13 cellular contexts compared by ENCODE assay signal in the genomic region with DNA sequence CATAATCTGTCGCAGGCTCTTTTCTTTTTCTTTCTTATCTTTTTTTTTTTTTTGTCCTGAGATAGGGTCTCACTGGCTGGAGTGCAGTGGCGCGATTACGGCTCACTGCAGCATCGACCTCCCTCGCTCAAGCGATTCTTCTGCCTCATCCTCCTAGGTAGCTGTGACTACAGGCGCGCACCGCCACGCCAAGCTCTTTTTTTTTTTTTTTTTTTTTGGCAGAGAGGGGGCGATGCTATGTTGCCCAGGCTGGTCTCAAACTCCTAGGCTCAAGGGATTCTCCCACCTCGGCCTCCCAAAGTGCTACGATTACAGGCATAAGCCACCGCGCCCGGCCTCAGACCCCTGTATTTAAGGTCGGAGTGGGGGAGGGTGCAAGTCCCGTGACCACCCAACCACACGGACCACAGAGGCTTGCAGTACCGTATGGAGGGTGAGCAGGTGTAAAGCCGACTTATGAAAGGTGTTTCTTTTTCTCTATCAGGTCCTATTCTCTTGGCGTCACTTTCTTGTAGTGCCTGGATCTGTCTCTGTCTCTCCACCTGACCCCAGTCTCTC. TPM values are rescaled to one million over a fixed set of nuclear protein-coding genes. Genes with fewer than 3 reads are reported as not detected.
DNase-seq lines count a peak whose midpoint lies in the region; ATAC-seq, FAIRE-seq and TF ChIP-seq lines count a peak whose summit lies in the region.
"Had no signal": no experiment of that assay in that cellular context is flagged by ENCODE, and none has a peak within 500 bp of the region (broad histone marks: within the 10 kb centered on the region; RNA-seq: fewer than 3 reads in every experiment).

No MANE protein-coding gene starts in this region.

- peaks cover 19% of the 10 kb centered on the region for H3K36me3 Mint-ChIP-seq in activated T-cell treated with anti-CD3 and anti-CD28 coated beads, Interleukin-2, amount 50 U/mL, for 4 hours (ENCODE audit: insufficient read depth)
- peaks cover 19% of the 10 kb centered on the region for H3K36me3 Mint-ChIP-seq in T-cell

- no peak overlapping the region for H3K9ac ChIP-seq in fibroblast of lung (ENCODE audit: insufficient read depth, low read length)
- H3K9ac ChIP-seq in smooth muscle cell (ENCODE audit: low read depth): no peak overlapping the region

- no peaks in the 10 kb centered on the region for H3K79me2 ChIP-seq in fibroblast of lung (ENCODE audit: control insufficient read depth, insufficient read depth, low read length)
- H3K79me2 ChIP-seq in smooth muscle cell (ENCODE audit: low read depth): no peaks in the 10 kb centered on the region

- no peak for DNase-seq in activated T-cell treated with anti-CD3 and anti-CD28 coated beads, Interleukin-2, amount 50 U/mL, for 4 hours
- no peak for DNase-seq in activated T-cell treated with anti-CD3 and anti-CD28 coated beads, Interleukin-2, amount 50 U/mL, for 48 hours
- DNase-seq in T-cell (no peak), fibroblast of lung (ENCODE audit: low read depth in 2 of 2) (no peak), smooth muscle cell (lab: John Stamatoyannopoulos, UW; ENCODE audit: unreplicated experiment) (no peak), NAMALWA (ENCODE audit: low spot score) (no peak), frontal cortex (ENCODE audit: low spot score in 2 of 2) (no peak), DMS79 treated with DMSO at 0.1 percent for 48 hours (lab: John Stamatoyannopoulos, UW) (no peak)
- DNase-seq: activated naive CD4-positive, alpha-beta T cell treated with anti-CD3 and anti-CD28 coated beads for 36 hours; NCI-H446 treated with DMSO at 0.1 percent for 48 hours; Right ventricle myocardium superior had no signal

- H3F3A ChIP-seq in smooth muscle cell (ENCODE audit: low read depth): no peaks in the 10 kb centered on the region

- H3K4me3 ChIP-seq in fibroblast of lung (replicated peaks in 1 of 4; ENCODE audit: control extremely low read depth in 1 of 4, insufficient read depth in 1 of 4, low read depth in 3 of 4, low read length in 4 of 4) (peak overlapping the region; percentile 86 to 96 (median 91)), smooth muscle cell (peak overlapping the region; percentile 83)

- no peaks in the 10 kb centered on the region for H4K20me1 ChIP-seq in fibroblast of lung (ENCODE audit: control insufficient read depth, extremely low read depth, insufficient read depth, low read length)
- H4K20me1 ChIP-seq in smooth muscle cell (ENCODE audit: low read depth): no peaks in the 10 kb centered on the region

- no peak for FAIRE-seq in frontal cortex (lab: Jason Lieb, UNC)
- FAIRE-seq: G401.6 had no signal

- WGBS in smooth muscle cell (ENCODE audit: low lambda C conversion rate): 91% methylated on average over 23 of the region's 23 CpGs

- H3K36me3 ChIP-seq in fibroblast of lung (ENCODE audit: control insufficient read depth, insufficient read depth, low read length) (peaks cover 2% of the 10 kb centered on the region), smooth muscle cell (ENCODE audit: low read depth) (no peaks in the 10 kb centered on the region)

- H3K9me3 Mint-ChIP-seq in activated T-cell treated with anti-CD3 and anti-CD28 coated beads, Interleukin-2, amount 50 U/mL, for 4 hours: no peaks in the 10 kb centered on the region
- H3K9me3 Mint-ChIP-seq in T-cell: no peaks in the 10 kb centered on the region
- H3K9me3 Mint-ChIP-seq: activated naive CD4-positive, alpha-beta T cell treated with anti-CD3 and anti-CD28 coated beads for 36 hours had no signal

- no peak for ATAC-seq in activated T-cell treated with anti-CD3 and anti-CD28 coated beads, Interleukin-2, amount 50 U/mL, for 4 hours
- ATAC-seq in T-cell (replicated peaks in 1 of 4): no peak
- ATAC-seq: activated CD4-positive, CD25-positive, alpha-beta regulatory T cell treated with anti-CD3 and anti-CD28 coated beads, Interleukin-2, amount 50 U/mL, for 24 hours had no signal

- H3K4me1 ChIP-seq in fibroblast of lung (ENCODE audit: control insufficient read depth, extremely low read depth, insufficient read depth, low read length) (peaks cover 5% of the 10 kb centered on the region), smooth muscle cell (ENCODE audit: low read depth) (peaks cover 4% of the 10 kb centered on the region)

- H2AFZ ChIP-seq in fibroblast of lung (ENCODE audit: low read length) (no peak overlapping the region), smooth muscle cell (ENCODE audit: low read depth) (no peak overlapping the region)

- peak overlapping the region; percentile 88 for H3K4me3 Mint-ChIP-seq in activated T-cell treated with anti-CD3 and anti-CD28 coated beads, Interleukin-2, amount 50 U/mL, for 4 hours
- peak overlapping the region; percentile 88 to 97 (median 90) for H3K4me3 Mint-ChIP-seq in T-cell

- TF ChIP-seq CTCF in fibroblast of lung (conservative IDR thresholded peaks at IDR 0.05 in 1 of 2, IDR thresholded peaks at IDR 0.05 in 1 of 2; ENCODE audit: low read depth in 1 of 2, low read length in 2 of 2): no peak
- TF ChIP-seq CTCF in smooth muscle cell (IDR thresholded peaks at IDR 0.05; ENCODE audit: borderline replicate concordance, insufficient read depth, poor library complexity, severe bottlenecking): no peak

- H3K4me1 Mint-ChIP-seq in activated T-cell treated with anti-CD3 and anti-CD28 coated beads, Interleukin-2, amount 50 U/mL, for 4 hours (ENCODE audit: low read depth): peaks cover 31% of the 10 kb centered on the region
- peaks cover 42 to 47% (median 47%) of the 10 kb centered on the region in 3 donors for H3K4me1 Mint-ChIP-seq in T-cell

- peak overlapping the region; percentile 96 to 97 for H3K27ac Mint-ChIP-seq in T-cell
- H3K27ac Mint-ChIP-seq: activated naive CD4-positive, alpha-beta T cell treated with anti-CD3 and anti-CD28 coated beads for 36 hours had no signal

- CTCF ChIA-PET in T-cell (lab: Charles Lee): interaction anchor here (0.6 kb wide), 3 partner anchors 71 to 1008 kb away, joined by 3 to 8 read pairs (median 3); no protein-coding TSS in a partner anchor

- H3K27me3 Mint-ChIP-seq in activated T-cell treated with anti-CD3 and anti-CD28 coated beads, Interleukin-2, amount 50 U/mL, for 4 hours (ENCODE audit: low read depth): no peaks in the 10 kb centered on the region
- no peaks in the 10 kb centered on the region for H3K27me3 Mint-ChIP-seq in T-cell

- H3K4me2 ChIP-seq in fibroblast of lung (ENCODE audit: extremely low read depth, insufficient read depth, low read length) (peak overlapping the region; percentile 99), smooth muscle cell (peak overlapping the region; percentile 92)

- no peaks in the 10 kb centered on the region for H3K9me3 ChIP-seq in fibroblast of lung (ENCODE audit: control insufficient read depth, insufficient read depth, low read depth, low read length)
- no peaks in the 10 kb centered on the region for H3K9me3 ChIP-seq in smooth muscle cell (replicated peaks; ENCODE audit: low read depth)

- H3K27ac ChIP-seq in fibroblast of lung (ENCODE audit: insufficient read depth, low read length) (no peak overlapping the region), smooth muscle cell (ENCODE audit: low read depth) (no peak overlapping the region)

- POLR2A ChIA-PET in T-cell (lab: Charles Lee): interaction anchor here (0.6 kb wide), 3 partner anchors 10 to 82 kb away, joined by 3 to 6 read pairs (median 4); no protein-coding TSS in a partner anchor

- H3K27me3 ChIP-seq in fibroblast of lung (ENCODE audit: control insufficient read depth, insufficient read depth, low read length): no peaks in the 10 kb centered on the region
- H3K27me3 ChIP-seq in smooth muscle cell (ENCODE audit: low read depth): no peaks in the 10 kb centered on the region

RNA-seq across cellular contexts. Expression of gene PHLDB3, which starts 2.0 kb away (rescaled TPM):
- 10 to 100 TPM; 17.0 to 33.7 (median 26.2) TPM for total RNA-seq in activated T-cell treated with anti-CD3 and anti-CD28 coated beads, Interleukin-2, amount 50 U/mL, for 4 hours
- total RNA-seq in T-cell: 10 to 100 TPM; 39.4 to 61.0 (median 53.9) TPM
- 22.3 and 35.8 TPM in 2 replicates for total RNA-seq in fibroblast of lung
- 1.8 and 4.4 TPM in 2 replicates for polyA plus RNA-seq in fibroblast of lung
- 4.1 and 13.6 TPM in 2 replicates for polyA plus RNA-seq in fibroblast of lung (2012)
- polyA minus RNA-seq in fibroblast of lung (ENCODE audit: low replicate concordance): 2.2 and 9.1 TPM in 2 replicates
- total RNA-seq in smooth muscle cell: 7.2 and 8.9 TPM in 2 replicates
- polyA plus RNA-seq in smooth muscle cell: 8.6 and 17.4 TPM in 2 replicates
- 1.2 TPM for total RNA-seq in frontal cortex

RNA-seq across cellular contexts. Expression of gene ETHE1, which starts 24.5 kb away (rescaled TPM):
- 10 to 100 TPM; 29.3 to 36.8 (median 33.7) TPM for total RNA-seq in activated T-cell treated with anti-CD3 and anti-CD28 coated beads, Interleukin-2, amount 50 U/mL, for 4 hours
- total RNA-seq in T-cell (10 to 100 TPM; 19.1 to 39.4 (median 34.7) TPM), fibroblast of lung (86.0 and 112 TPM in 2 replicates), smooth muscle cell (45.4 and 61.1 TPM in 2 replicates), frontal cortex (19.2 TPM)
- polyA plus RNA-seq in fibroblast of lung (65.2 and 129 TPM in 2 replicates), smooth muscle cell (57.6 and 61.4 TPM in 2 replicates)
- 67.1 and 142 TPM in 2 replicates for polyA plus RNA-seq in fibroblast of lung (2012)
- 167 and 210 TPM in 2 replicates for polyA minus RNA-seq in fibroblast of lung (ENCODE audit: low replicate concordance)

RNA-seq across cellular contexts. Expression of gene ZNF575, which starts 30.5 kb away (rescaled TPM):
- 1 to 10 TPM; 1.6 to 3.0 (median 2.0) TPM for total RNA-seq in activated T-cell treated with anti-CD3 and anti-CD28 coated beads, Interleukin-2, amount 50 U/mL, for 4 hours
- total RNA-seq in T-cell: 10 to 100 TPM in 1 of 5 donors, 1 to 10 TPM in 4; 3.4 to 12.7 (median 6.2) TPM
- 0.26 and 0.33 TPM in 2 replicates for total RNA-seq in fibroblast of lung
- 0.27 TPM in 2 replicates for polyA plus RNA-seq in fibroblast of lung
- polyA plus RNA-seq in fibroblast of lung (2012): 2.6 and 3.9 TPM in 2 replicates
- 1.4 and 1.6 TPM in 2 replicates for polyA minus RNA-seq in fibroblast of lung (ENCODE audit: low replicate concordance)
- 0.18 TPM in 1 of 2 replicates, not detected in the other for total RNA-seq in smooth muscle cell
- 1.7 and 2.4 TPM in 2 replicates for polyA plus RNA-seq in smooth muscle cell
- total RNA-seq in frontal cortex: 0.82 TPM

RNA-seq across cellular contexts. Expression of gene LYPD3, which starts 37.1 kb away (rescaled TPM):
- 1 to 10 TPM; 1.5 to 3.1 (median 2.2) TPM for total RNA-seq in activated T-cell treated with anti-CD3 and anti-CD28 coated beads, Interleukin-2, amount 50 U/mL, for 4 hours
- total RNA-seq in T-cell: 10 to 100 TPM in 2 of 5 donors, 1 to 10 TPM in 3; 2.8 to 24.0 (median 4.6) TPM
- 0.50 and 0.51 TPM in 2 replicates for total RNA-seq in fibroblast of lung
- polyA plus RNA-seq in fibroblast of lung: 0.35 and 1.4 TPM in 2 replicates
- polyA plus RNA-seq in fibroblast of lung (2012): 0.38 and 1.9 TPM in 2 replicates
- 1.0 and 1.9 TPM in 2 replicates for polyA minus RNA-seq in fibroblast of lung (ENCODE audit: low replicate concordance)
- 12.7 and 20.6 TPM in 2 replicates for total RNA-seq in smooth muscle cell
- polyA plus RNA-seq in smooth muscle cell: 17.9 and 36.9 TPM in 2 replicates
- total RNA-seq in frontal cortex: under 0.01 TPM
